Comparison of ENCODE assay signal across 10 cellular contexts in genomic region chr15:69304176-69304533, GRCh38. TPM values are rescaled to one million over a fixed set of nuclear protein-coding genes. Genes with fewer than 3 reads are reported as not detected.
A peak's percentile ranks its signal among the peaks of the same experiment; 100 is the strongest.
DNase-seq lines count a peak whose midpoint lies in the region; ATAC-seq and TF ChIP-seq lines count a peak whose summit lies in the region.
"Had no signal": no experiment of that assay in that cellular context is flagged by ENCODE, and none has a peak within 500 bp of the region (broad histone marks: within the 10 kb centered on the region; RNA-seq: fewer than 3 reads in every experiment).

No MANE protein-coding gene starts in this region.

- 0 out of 2 replicates have a peak overlapping the region, but pooled peaks have one; percentile 28 for H3K4me2 ChIP-seq in PC-3 (ENCODE audit: low read length)

- no peaks in the 10 kb centered on the region for H4K20me1 ChIP-seq in PC-3 (ENCODE audit: low read length)

- H3K9ac ChIP-seq in PC-3 (ENCODE audit: low read length) = no peak overlapping the region; the same call in 1 of the 2 replicates

- POLR2A ChIA-PET in PC-3 (lab: Charles Lee; ENCODE audit: unreplicated experiment) = no interaction called here

- ATAC-seq in PC-3 = peak; percentile 51
- ATAC-seq in esophagus mucosa = peak; percentile 69
- no peak for ATAC-seq in gastrocnemius medialis

- TF ChIP-seq CTCF in PC-3 (conservative IDR thresholded peaks at IDR 0.05; ENCODE audit: low read depth, low read length) (no peak), gastrocnemius medialis (IDR thresholded peaks at IDR 0.05 in 4 of 5, conservative IDR thresholded peaks at IDR 0.05 in 1 of 5) (no peak)

- DNase-seq in ELR (ENCODE audit: low read depth) (peak; percentile 85), PC-3 (peak; percentile 83), renal cortical epithelial cell (ENCODE audit: low read depth) (peak; percentile 98), NCI-H2227 (lab: John Stamatoyannopoulos, UW; ENCODE audit: unreplicated experiment) (no peak), SIG-M5 treated with dmso at 0.1 percent for 504 hours (lab: John Stamatoyannopoulos, UW; ENCODE audit: unreplicated experiment) (no peak), cerebellum (ENCODE audit: low spot score) (no peak), gastrocnemius medialis (no peak)
- DNase-seq: NCI-H2227 treated with DMSO at 0.1 percent for 48 hours, upper lobe of left lung had no signal

- no TSS peak for BruUV-seq in PC-3 (replicated peaks; lab: Mats Ljungman, UMichigan)

- no peaks in the 10 kb centered on the region for H3K9me2 ChIP-seq in PC-3 (replicated peaks; ENCODE audit: low read length)

- no peak for TF ChIP-seq POLR2A in gastrocnemius medialis (IDR thresholded peaks at IDR 0.05)

- intact Hi-C loops in PC-3 (cut with micrococcal nuclease) (no loop called here), gastrocnemius medialis (cut with DNase I; ENCODE audit: low total_unique reads) (no loop called here)

- no peaks in the 10 kb centered on the region for H3F3A ChIP-seq in PC-3 (ENCODE audit: low read length, unreplicated experiment)

- H3K4me3 ChIP-seq in PC-3 (ENCODE audit: low read length) = no peak overlapping the region
- no peak overlapping the region for H3K4me3 ChIP-seq in gastrocnemius medialis
- H3K4me3 ChIP-seq: upper lobe of left lung had no signal

- H3K4me1 ChIP-seq in PC-3 (ENCODE audit: insufficient read depth, low read length) (peaks cover 49% of the 10 kb centered on the region), gastrocnemius medialis (no peaks in the 10 kb centered on the region)

- in situ Hi-C loops in gastrocnemius medialis (cut with MboI; ENCODE audit: low sequenced_read_pairs in 4 of 4) = no loop called here

- H3K27ac ChIP-seq in PC-3 (ENCODE audit: low read length) (peak overlapping the region; percentile 81), gastrocnemius medialis (no peak overlapping the region)

- no peak overlapping the region for H2AFZ ChIP-seq in PC-3 (ENCODE audit: low read length)

- H3K9me3 ChIP-seq in PC-3 (ENCODE audit: low read length) (no peaks in the 10 kb centered on the region), gastrocnemius medialis (no peaks in the 10 kb centered on the region)
- H3K9me3 ChIP-seq: upper lobe of left lung had no signal

- H3K27me3 ChIP-seq in PC-3 (ENCODE audit: low read length) (no peaks in the 10 kb centered on the region), gastrocnemius medialis (peaks cover 22 to 25% (median 22%) of the 10 kb centered on the region in 3 donors)

- CTCF ChIA-PET in PC-3 (lab: Charles Lee) = no interaction called here

- peaks cover 10% of the 10 kb centered on the region; the same call in 1 of the 2 replicates for H3K79me2 ChIP-seq in PC-3 (ENCODE audit: low read length)

- peaks cover 5% of the 10 kb centered on the region; the same call in 1 of the 2 replicates for H3K36me3 ChIP-seq in PC-3 (ENCODE audit: low read depth, low read length)
- no peaks in the 10 kb centered on the region for H3K36me3 ChIP-seq in gastrocnemius medialis
- H3K36me3 ChIP-seq: upper lobe of left lung had no signal

RNA-seq across cellular contexts. Expression of gene PAQR5, which starts 5.4 kb away (rescaled TPM):
- total RNA-seq in PC-3 (2014; rRNA removed) (12.2 and 16.5 TPM in 2 replicates), esophagus mucosa (13.6 TPM), renal cortical epithelial cell (8.2 and 8.9 TPM in 2 replicates), cerebellum (0.82 TPM), gastrocnemius medialis (under 1 TPM in 3 of 4 donors, not detected in 1; 0.07 to 0.10 (median 0.10) TPM)

Comparison
In these comparisons a context has a peak if more than half of its experiments do, and no peak if none do; other contexts are left out.
1. DNase-seq: peak in ELR (single experiment), PC-3 (single experiment) and renal cortical epithelial cell (single experiment); none in NCI-H2227 (single experiment), SIG-M5 treated with dmso at 0.1 percent for 504 hours (single experiment), cerebellum (single experiment) and gastrocnemius medialis (0 of 2).
2. ATAC-seq: peak in PC-3 (single experiment) and esophagus mucosa (single experiment); none in gastrocnemius medialis (0 of 2).